31 cellular contexts compared by ENCODE assay signal in the genomic region with DNA sequence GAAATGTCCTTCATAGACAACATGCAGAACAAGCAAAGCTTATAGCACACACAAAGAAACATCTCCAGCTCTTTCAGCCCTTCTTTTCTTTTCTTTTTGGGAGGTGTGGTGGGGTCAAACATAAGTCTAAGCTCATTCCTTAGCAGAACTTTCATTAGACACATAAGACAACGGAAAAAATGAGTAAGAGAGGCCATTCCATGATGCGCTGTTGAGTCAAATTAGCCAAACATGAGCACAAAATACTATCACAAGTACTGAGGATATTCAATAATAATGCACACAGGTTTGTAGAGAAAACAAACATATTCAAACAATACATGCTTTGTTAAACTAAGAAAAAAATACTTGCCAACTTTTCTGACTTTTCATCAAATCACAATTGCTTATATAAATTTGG.
"Had no signal": no experiment of that assay in that cellular context is flagged by ENCODE, and none has a peak within 500 bp of the region (broad histone marks: within the 10 kb centered on the region; RNA-seq: fewer than 3 reads in every experiment).

No MANE protein-coding gene starts in this region.

- H3K9me3 ChIP-seq: gastrocnemius medialis, ovary, prostate gland, thyroid gland, upper lobe of left lung had no signal

- H3K4me3 ChIP-seq: coronary artery, dorsolateral prefrontal cortex, gastrocnemius medialis, ovary, prostate gland, skin epidermis, thyroid gland, upper lobe of left lung had no signal

- H3K4me1 ChIP-seq: gastrocnemius medialis, prostate gland, upper lobe of left lung had no signal

- H3K27ac ChIP-seq: coronary artery, dorsolateral prefrontal cortex, gastrocnemius medialis, ovary, prostate gland, skin epidermis, thyroid gland, upper lobe of left lung had no signal

- H3K4me1 Mint-ChIP-seq: activated CD4-positive, alpha-beta T cell treated with anti-CD3 and anti-CD28 coated beads, Interleukin-2, amount 10 ng/mL, durations not matched to agents 24 days and 14 days; activated naive CD8-positive, alpha-beta T cell treated with anti-CD3 and anti-CD28 coated beads, Interleukin-2, amount 10 ng/mL, durations not matched to agents 7 days and 5 days; central memory CD8-positive, alpha-beta T cell; naive thymus-derived CD4-positive, alpha-beta T cell; stimulated activated effector memory CD8-positive, alpha-beta T cell treated with anti-CD3 and anti-CD28 coated beads, Interleukin-12 subunit alpha, Interleukin-12 subunit beta, amount 100 ng/mL, for 72 hours; stimulated activated naive CD8-positive, alpha-beta T cell treated with anti-CD3 and anti-CD28 coated beads, Interleukin-15, amount 100 ng/mL, for 72 hours; T-helper 17 cell had no signal

- H3K9me3 Mint-ChIP-seq: activated CD4-positive, alpha-beta memory T cell treated with anti-CD3 and anti-CD28 coated beads for 36 hours; activated CD4-positive, alpha-beta T cell treated with anti-CD3 and anti-CD28 coated beads, Interleukin-2, amount 10 ng/mL, durations not matched to agents 24 days and 14 days; activated naive CD4-positive, alpha-beta T cell treated with anti-CD3 and anti-CD28 coated beads for 36 hours; activated naive CD8-positive, alpha-beta T cell treated with anti-CD3 and anti-CD28 coated beads, Interleukin-2, amount 10 ng/mL, durations not matched to agents 7 days and 5 days; activated T-helper 1 cell treated with anti-CD3 and anti-CD28 coated beads, Interleukin-12 subunit alpha, Interleukin-12 subunit beta, Interleukin-2, Interleukin-4 antibody, amounts not matched to agents 30 ng/mL and 10 ng/mL and 1 ng/mL, durations not matched to agents 14 hours and 24 hours and 36 hours; central memory CD8-positive, alpha-beta T cell; naive thymus-derived CD4-positive, alpha-beta T cell; stimulated activated effector memory CD8-positive, alpha-beta T cell treated with anti-CD3 and anti-CD28 coated beads, Interleukin-12 subunit alpha, Interleukin-12 subunit beta, amount 100 ng/mL, for 72 hours; stimulated activated naive CD8-positive, alpha-beta T cell treated with anti-CD3 and anti-CD28 coated beads, Interleukin-15, amount 100 ng/mL, for 72 hours had no signal

- H3K27me3 Mint-ChIP-seq: activated CD4-positive, alpha-beta T cell treated with anti-CD3 and anti-CD28 coated beads, Interleukin-2, amount 10 ng/mL, durations not matched to agents 24 days and 14 days; activated naive CD8-positive, alpha-beta T cell treated with anti-CD3 and anti-CD28 coated beads, Interleukin-2, amount 10 ng/mL, durations not matched to agents 7 days and 5 days; central memory CD8-positive, alpha-beta T cell; naive thymus-derived CD4-positive, alpha-beta T cell; stimulated activated naive CD8-positive, alpha-beta T cell treated with anti-CD3 and anti-CD28 coated beads, Interleukin-15, amount 100 ng/mL, for 72 hours; T-helper 17 cell had no signal

- H3K36me3 ChIP-seq: gastrocnemius medialis, ovary, prostate gland, upper lobe of left lung had no signal

- H3K27ac Mint-ChIP-seq: activated CD4-positive, alpha-beta memory T cell treated with anti-CD3 and anti-CD28 coated beads for 36 hours; activated CD4-positive, alpha-beta T cell treated with anti-CD3 and anti-CD28 coated beads, Interleukin-2, amount 10 ng/mL, durations not matched to agents 24 days and 14 days; activated naive CD4-positive, alpha-beta T cell treated with anti-CD3 and anti-CD28 coated beads for 36 hours; activated naive CD8-positive, alpha-beta T cell treated with anti-CD3 and anti-CD28 coated beads, Interleukin-2, amount 10 ng/mL, durations not matched to agents 7 days and 5 days; activated T-helper 1 cell treated with anti-CD3 and anti-CD28 coated beads, Interleukin-12 subunit alpha, Interleukin-12 subunit beta, Interleukin-2, Interleukin-4 antibody, amounts not matched to agents 30 ng/mL and 10 ng/mL and 1 ng/mL, durations not matched to agents 14 hours and 24 hours and 36 hours; naive thymus-derived CD4-positive, alpha-beta T cell; stimulated activated effector memory CD8-positive, alpha-beta T cell treated with anti-CD3 and anti-CD28 coated beads, Interleukin-12 subunit alpha, Interleukin-12 subunit beta, amount 100 ng/mL, for 72 hours; stimulated activated naive CD8-positive, alpha-beta T cell treated with anti-CD3 and anti-CD28 coated beads, Interleukin-15, amount 100 ng/mL, for 72 hours; T-helper 17 cell had no signal

- FAIRE-seq: keratinocyte had no signal

- H3K4me3 Mint-ChIP-seq: activated CD4-positive, alpha-beta memory T cell treated with anti-CD3 and anti-CD28 coated beads for 36 hours; activated CD4-positive, alpha-beta T cell treated with anti-CD3 and anti-CD28 coated beads, Interleukin-2, amount 10 ng/mL, durations not matched to agents 24 days and 14 days; activated naive CD4-positive, alpha-beta T cell treated with anti-CD3 and anti-CD28 coated beads for 36 hours; activated naive CD8-positive, alpha-beta T cell treated with anti-CD3 and anti-CD28 coated beads, Interleukin-2, amount 10 ng/mL, durations not matched to agents 7 days and 5 days; activated T-helper 1 cell treated with anti-CD3 and anti-CD28 coated beads, Interleukin-12 subunit alpha, Interleukin-12 subunit beta, Interleukin-2, Interleukin-4 antibody, amounts not matched to agents 30 ng/mL and 10 ng/mL and 1 ng/mL, durations not matched to agents 14 hours and 24 hours and 36 hours; central memory CD8-positive, alpha-beta T cell; naive thymus-derived CD4-positive, alpha-beta T cell; stimulated activated effector memory CD8-positive, alpha-beta T cell treated with anti-CD3 and anti-CD28 coated beads, Interleukin-12 subunit alpha, Interleukin-12 subunit beta, amount 100 ng/mL, for 72 hours; stimulated activated naive CD8-positive, alpha-beta T cell treated with anti-CD3 and anti-CD28 coated beads, Interleukin-15, amount 100 ng/mL, for 72 hours; T-helper 17 cell had no signal

- H3K36me3 Mint-ChIP-seq: activated CD4-positive, alpha-beta memory T cell treated with anti-CD3 and anti-CD28 coated beads for 36 hours; activated naive CD8-positive, alpha-beta T cell treated with anti-CD3 and anti-CD28 coated beads, Interleukin-2, amount 10 ng/mL, durations not matched to agents 7 days and 5 days; naive thymus-derived CD4-positive, alpha-beta T cell; stimulated activated effector memory CD8-positive, alpha-beta T cell treated with anti-CD3 and anti-CD28 coated beads, Interleukin-12 subunit alpha, Interleukin-12 subunit beta, amount 100 ng/mL, for 72 hours had no signal

- DNase-seq: activated CD4-positive, alpha-beta memory T cell treated with anti-CD3 and anti-CD28 coated beads for 36 hours; activated CD4-positive, alpha-beta T cell treated with anti-CD3 and anti-CD28 coated beads, Interleukin-2, amount 10 ng/mL, durations not matched to agents 24 days and 14 days; activated CD4-positive, CD25-positive, alpha-beta regulatory T cell treated with anti-CD3 and anti-CD28 coated beads, Interleukin-2, amount 50 U/mL, for 72 hours; activated CD8-positive, alpha-beta memory T cell treated with anti-CD3 and anti-CD28 coated beads, Interleukin-2, amount 50 U/mL, for 4 hours; activated effector memory CD4-positive, alpha-beta T cell treated with anti-CD3 and anti-CD28 coated beads, Interleukin-2, amount 50 U/mL, for 16 hours; activated naive CD4-positive, alpha-beta T cell treated with anti-CD3 and anti-CD28 coated beads for 36 hours; activated naive CD8-positive, alpha-beta T cell treated with anti-CD3 and anti-CD28 coated beads, Interleukin-2, amount 10 ng/mL, durations not matched to agents 7 days and 5 days; activated T-cell treated with anti-CD3 and anti-CD28 coated beads, Interleukin-2, amount 50 U/mL, for 1 hour; amniotic stem cell; dorsolateral prefrontal cortex; effector memory CD4-positive, alpha-beta T cell; gastrocnemius medialis; glutamatergic neuron; left colon; midbrain; naive thymus-derived CD4-positive, alpha-beta T cell; ovary; retina; stimulated activated CD4-positive, alpha-beta T cell treated with anti-CD3 and anti-CD28 coated beads, Interleukin-4, amount 100 ng/mL, for 24 hours; stimulated activated naive CD8-positive, alpha-beta T cell treated with anti-CD3 and anti-CD28 coated beads, Interleukin-15, amount 100 ng/mL, for 72 hours; T-helper 17 cell; T1000; thyroid gland; upper lobe of left lung had no signal

- H3K27me3 ChIP-seq: dorsolateral prefrontal cortex, gastrocnemius medialis, ovary, thyroid gland, upper lobe of left lung had no signal
